Comparison of ENCODE assay signal across 11 cellular contexts in genomic region chr11:69764918-69765317, GRCh38. TPM values are rescaled to one million over a fixed set of nuclear protein-coding genes. Genes with fewer than 3 reads are reported as not detected.
"Had no signal": no experiment of that assay in that cellular context is flagged by ENCODE, and none has a peak within 500 bp of the region (broad histone marks: within the 10 kb centered on the region; RNA-seq: fewer than 3 reads in every experiment).

No MANE protein-coding gene starts in this region.

RNA-seq across cellular contexts. Expression of gene FGF4, which starts 10.2 kb away (rescaled TPM):
- total RNA-seq: OCI-LY7, PC-3, PC-9, Peyer's patch, Right ventricle myocardium inferior, Right ventricle myocardium superior, RPMI7951, SJCRH30, SJSA1, SK-MEL-5 had no signal
- polyA plus RNA-seq: SK-N-SH had no signal

RNA-seq across cellular contexts. Expression of gene FGF3, which starts 54.3 kb away (rescaled TPM):
- total RNA-seq: OCI-LY7, PC-3, PC-9, Peyer's patch, Right ventricle myocardium inferior, Right ventricle myocardium superior, RPMI7951, SJCRH30, SJSA1, SK-MEL-5 had no signal
- polyA plus RNA-seq: SK-N-SH had no signal
